In the genomic region with DNA sequence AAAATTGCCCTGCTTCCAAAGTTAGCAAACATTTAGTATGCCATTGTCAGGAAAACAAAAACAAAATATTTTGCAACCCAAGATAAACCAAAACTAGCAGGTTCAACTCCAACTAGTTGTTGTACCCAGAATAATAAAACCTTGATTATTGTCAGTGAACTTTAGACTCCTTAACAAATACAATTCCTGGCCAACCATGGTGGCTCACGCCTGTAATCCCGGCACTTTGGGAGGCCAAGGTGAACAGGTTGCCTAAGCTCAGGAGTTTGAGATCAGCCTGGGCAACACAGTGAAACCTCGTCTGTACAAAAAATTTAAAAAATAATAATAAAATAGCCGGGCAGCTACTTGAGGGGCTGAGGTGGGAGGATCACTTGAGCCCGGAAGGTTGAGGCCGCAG, we compare ENCODE assay signal across 28 cellular contexts. TPM values are rescaled to one million over a fixed set of nuclear protein-coding genes. Genes with fewer than 3 reads are reported as not detected.
"Had no signal": no experiment of that assay in that cellular context is flagged by ENCODE, and none has a peak within 500 bp of the region (broad histone marks: within the 10 kb centered on the region; RNA-seq: fewer than 3 reads in every experiment).

No MANE protein-coding gene starts in this region.

- H3K4me2 ChIP-seq: SK-N-SH had no signal

- H3K4me3 Mint-ChIP-seq: activated CD4-positive, alpha-beta memory T cell treated with anti-CD3 and anti-CD28 coated beads, Interleukin-2, amount 10 ng/mL, durations not matched to agents 7 days and 5 days; activated CD4-positive, alpha-beta T cell treated with anti-CD3 and anti-CD28 coated beads for 36 hours; activated naive CD4-positive, alpha-beta T cell treated with anti-CD3 and anti-CD28 coated beads, Interleukin-2, amount 10 ng/mL, durations not matched to agents 7 days and 5 days; activated naive CD8-positive, alpha-beta T cell treated with anti-CD3 and anti-CD28 coated beads for 36 hours; activated T-helper 17 cell treated with anti-CD3 and anti-CD28 coated beads, Interleukin-2, amount 50 U/mL, for 72 hours had no signal

- H3K27me3 ChIP-seq: Peyer's patch, SJCRH30 had no signal

- H3K27me3 Mint-ChIP-seq: activated CD4-positive, alpha-beta T cell treated with anti-CD3 and anti-CD28 coated beads for 36 hours; activated naive CD8-positive, alpha-beta T cell treated with anti-CD3 and anti-CD28 coated beads for 36 hours had no signal

- ATAC-seq: activated CD4-positive, alpha-beta T cell treated with anti-CD3 and anti-CD28 coated beads for 36 hours; activated T-helper 17 cell treated with anti-CD3 and anti-CD28 coated beads, Interleukin-2, amount 50 U/mL, for 72 hours had no signal

- H3K9me3 Mint-ChIP-seq: activated CD4-positive, alpha-beta memory T cell treated with anti-CD3 and anti-CD28 coated beads, Interleukin-2, amount 10 ng/mL, durations not matched to agents 7 days and 5 days; activated naive CD4-positive, alpha-beta T cell treated with anti-CD3 and anti-CD28 coated beads, Interleukin-2, amount 10 ng/mL, durations not matched to agents 7 days and 5 days; activated naive CD8-positive, alpha-beta T cell treated with anti-CD3 and anti-CD28 coated beads for 36 hours; activated T-helper 17 cell treated with anti-CD3 and anti-CD28 coated beads, Interleukin-2, amount 50 U/mL, for 72 hours had no signal

- H3K36me3 Mint-ChIP-seq: activated naive CD4-positive, alpha-beta T cell treated with anti-CD3 and anti-CD28 coated beads, Interleukin-2, amount 10 ng/mL, durations not matched to agents 7 days and 5 days; activated naive CD8-positive, alpha-beta T cell treated with anti-CD3 and anti-CD28 coated beads for 36 hours had no signal

- H3K36me3 ChIP-seq: Peyer's patch, SJCRH30 had no signal

- H3K27ac ChIP-seq: RWPE1, SJCRH30, VCaP had no signal

- H3K27ac Mint-ChIP-seq: activated CD4-positive, alpha-beta memory T cell treated with anti-CD3 and anti-CD28 coated beads, Interleukin-2, amount 10 ng/mL, durations not matched to agents 7 days and 5 days; activated CD4-positive, alpha-beta T cell treated with anti-CD3 and anti-CD28 coated beads for 36 hours; activated naive CD4-positive, alpha-beta T cell treated with anti-CD3 and anti-CD28 coated beads, Interleukin-2, amount 10 ng/mL, durations not matched to agents 7 days and 5 days; activated naive CD8-positive, alpha-beta T cell treated with anti-CD3 and anti-CD28 coated beads for 36 hours; activated T-helper 17 cell treated with anti-CD3 and anti-CD28 coated beads, Interleukin-2, amount 50 U/mL, for 72 hours had no signal

- H3K4me3 ChIP-seq: Peyer's patch, SJCRH30 had no signal

- H3K4me1 Mint-ChIP-seq: activated CD4-positive, alpha-beta T cell treated with anti-CD3 and anti-CD28 coated beads for 36 hours; activated naive CD8-positive, alpha-beta T cell treated with anti-CD3 and anti-CD28 coated beads for 36 hours; activated T-helper 17 cell treated with anti-CD3 and anti-CD28 coated beads, Interleukin-2, amount 50 U/mL, for 72 hours had no signal

- DNase-seq: activated CD4-positive, alpha-beta memory T cell treated with anti-CD3 and anti-CD28 coated beads, Interleukin-2, amount 10 ng/mL, durations not matched to agents 7 days and 5 days; activated CD4-positive, alpha-beta T cell treated with anti-CD3 and anti-CD28 coated beads for 36 hours; activated CD4-positive, alpha-beta T cell treated with anti-CD3 and anti-CD28 coated beads, Interleukin-2, amount 50 U/mL, for 1 hour; activated gamma-delta T cell treated with Interleukin-2 at 50 U/mL for 16 hours; activated naive CD4-positive, alpha-beta T cell treated with anti-CD3 and anti-CD28 coated beads, Interleukin-2, amount 10 ng/mL, durations not matched to agents 7 days and 5 days; activated naive CD8-positive, alpha-beta T cell treated with anti-CD3 and anti-CD28 coated beads for 36 hours; activated T-cell treated with anti-CD3 and anti-CD28 coated beads for 4 hours; activated T-cell treated with anti-CD3 and anti-CD28 coated beads, Interleukin-2, amount 50 U/mL, for 48 hours; anterior cingulate cortex; central memory CD4-positive, alpha-beta T cell; KG1; NCI-H1048; NCI-H1417; NCI-H1930; NCI-H510A treated with DMSO at 0.1 percent for 48 hours; NCI-H69; NK-92 treated with Interleukin-12 subunit alpha and Interleukin-12 subunit beta, amount 100 ng/mL, for 24 hours; Peyer's patch; Right ventricle myocardium superior; SJCRH30; SK-N-SH; T-helper 1 cell had no signal

- H3K9me2 ChIP-seq: SK-N-SH had no signal

RNA-seq across cellular contexts. Expression of gene EPCAM, which starts 53.6 kb away (rescaled TPM):
- total RNA-seq: activated CD4-positive, alpha-beta memory T cell treated with anti-CD3 and anti-CD28 coated beads, Interleukin-2, amount 10 ng/mL, durations not matched to agents 7 days and 5 days; LHCN-M2; M059J; Right ventricle myocardium superior; T-helper 2 cell treated with Interferon-gamma antibody and Interleukin-4, amounts not matched to agents 100 ng/mL and 5 ng/mL, for 36 hours had no signal
